In the genomic region with DNA sequence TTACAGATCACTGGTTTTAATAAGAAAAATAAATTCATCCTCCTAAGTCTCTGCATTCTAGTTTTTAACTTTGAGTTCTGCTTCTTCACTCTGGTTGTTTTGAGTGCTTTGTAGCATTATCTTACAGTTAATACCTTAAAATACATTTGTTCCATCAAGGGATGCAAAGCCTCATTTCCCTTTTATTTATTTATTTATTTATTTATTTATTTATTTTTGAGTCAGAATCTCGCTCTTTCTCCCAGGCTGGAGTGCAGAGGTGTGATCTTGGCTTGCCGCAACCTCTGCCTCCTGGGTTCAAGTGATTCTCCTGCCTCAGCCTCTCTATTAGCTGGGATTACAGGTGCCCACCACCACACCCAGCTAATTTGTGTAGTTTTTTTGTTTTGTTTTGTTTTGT, we compare ENCODE assay signal across 27 cellular contexts.
"Had no signal": no experiment of that assay in that cellular context is flagged by ENCODE, and none has a peak within 500 bp of the region (broad histone marks: within the 10 kb centered on the region; RNA-seq: fewer than 3 reads in every experiment).

No MANE protein-coding gene starts in this region.

- H3K27me3 ChIP-seq: stomach, suprapubic skin, testis, thyroid gland, tibial artery, tibial nerve, transverse colon, upper lobe of left lung, upper lobe of right lung, uterus, vagina had no signal

- H3K9me3 ChIP-seq: suprapubic skin, testis, thoracic aorta, thyroid gland, upper lobe of right lung, uterus, vagina had no signal

- H3K4me3 ChIP-seq: stomach, suprapubic skin, testis, thoracic aorta, thyroid gland, tibial artery, tibial nerve, transverse colon, upper lobe of left lung, upper lobe of right lung, uterus, vagina had no signal

- H3K27ac ChIP-seq: stomach, suprapubic skin, testis, thoracic aorta, thyroid gland, tibial artery, tibial nerve, transverse colon, upper lobe of left lung, upper lobe of right lung, uterus, vagina had no signal

- FAIRE-seq: urothelium cell line had no signal

- DNase-seq: stimulated activated CD4-positive, alpha-beta T cell treated with anti-CD3 and anti-CD28 coated beads, Interleukin-2, amount 100 ng/mL, for 48 hours; stimulated activated CD4-positive, alpha-beta T cell treated with anti-CD3 and anti-CD28 coated beads, Interleukin-4, amount 100 ng/mL, for 1 hour; stimulated activated CD4-positive, alpha-beta T cell treated with anti-CD3 and anti-CD28 coated beads, Interleukin-4, amount 100 ng/mL, for 24 hours; stimulated activated CD4-positive, alpha-beta T cell treated with anti-CD3 and anti-CD28 coated beads, Interleukin-4, amount 100 ng/mL, for 4 hours; stimulated activated CD8-positive, alpha-beta memory T cell treated with anti-CD3 and anti-CD28 coated beads, Interleukin-4, amount 100 ng/mL, for 48 hours; stimulated activated naive B cell treated with anti-CD40 and anti-IgM and Interleukin-4, amounts not matched to agents 10 μg/mL and 1 μg/mL and 100 μg/mL, for 72 hours; stimulated activated naive CD4-positive, alpha-beta T cell; stimulated activated naive CD4-positive, alpha-beta T cell treated with Interleukin-2 at 50 U/mL for 16 hours; stimulated activated naive CD8-positive, alpha-beta T cell treated with anti-CD3 and anti-CD28 coated beads, Interleukin-15, amount 100 ng/mL, for 72 hours; stimulated activated naive CD8-positive, alpha-beta T cell treated with anti-CD3 and anti-CD28 coated beads, Interleukin-15, Interleukin-2, amounts not matched to agents 100 U/mL and 50 U/mL, for 24 hours; stomach; substantia nigra; testis; thyroid gland; tibial artery; transverse colon; trophoblast cell; upper lobe of left lung; upper lobe of right lung; uterus had no signal

- ATAC-seq: stimulated activated effector memory CD8-positive, alpha-beta T cell treated with anti-CD3 and anti-CD28 coated beads, Interleukin-12 subunit alpha, Interleukin-12 subunit beta, amount 100 ng/mL, for 72 hours; stimulated activated memory B cell treated with anti-CD40 and anti-IgM and Interleukin-4, amounts not matched to agents 10 μg/mL and 1 μg/mL and 100 μg/mL, for 72 hours; stimulated activated naive B cell treated with anti-CD40 and anti-IgM and Interleukin-4, amounts not matched to agents 10 μg/mL and 1 μg/mL and 100 μg/mL, for 72 hours; stimulated activated naive CD8-positive, alpha-beta T cell treated with anti-CD3 and anti-CD28 coated beads, Interleukin-15, amount 100 ng/mL, for 72 hours; stimulated activated naive CD8-positive, alpha-beta T cell treated with anti-CD3 and anti-CD28 coated beads, Interleukin-15, Interleukin-2, amounts not matched to agents 100 U/mL and 50 U/mL, for 24 hours; upper lobe of right lung had no signal

- H3K36me3 ChIP-seq: stomach, suprapubic skin, thoracic aorta, thyroid gland, tibial artery, tibial nerve, transverse colon, upper lobe of left lung, upper lobe of right lung, uterus, vagina had no signal

- H3K4me1 ChIP-seq: stomach, suprapubic skin, testis, thyroid gland, tibial artery, tibial nerve, transverse colon, upper lobe of left lung, upper lobe of right lung, uterus, vagina had no signal
